ENCODE assay signal across 1 cellular context in the genomic region with DNA sequence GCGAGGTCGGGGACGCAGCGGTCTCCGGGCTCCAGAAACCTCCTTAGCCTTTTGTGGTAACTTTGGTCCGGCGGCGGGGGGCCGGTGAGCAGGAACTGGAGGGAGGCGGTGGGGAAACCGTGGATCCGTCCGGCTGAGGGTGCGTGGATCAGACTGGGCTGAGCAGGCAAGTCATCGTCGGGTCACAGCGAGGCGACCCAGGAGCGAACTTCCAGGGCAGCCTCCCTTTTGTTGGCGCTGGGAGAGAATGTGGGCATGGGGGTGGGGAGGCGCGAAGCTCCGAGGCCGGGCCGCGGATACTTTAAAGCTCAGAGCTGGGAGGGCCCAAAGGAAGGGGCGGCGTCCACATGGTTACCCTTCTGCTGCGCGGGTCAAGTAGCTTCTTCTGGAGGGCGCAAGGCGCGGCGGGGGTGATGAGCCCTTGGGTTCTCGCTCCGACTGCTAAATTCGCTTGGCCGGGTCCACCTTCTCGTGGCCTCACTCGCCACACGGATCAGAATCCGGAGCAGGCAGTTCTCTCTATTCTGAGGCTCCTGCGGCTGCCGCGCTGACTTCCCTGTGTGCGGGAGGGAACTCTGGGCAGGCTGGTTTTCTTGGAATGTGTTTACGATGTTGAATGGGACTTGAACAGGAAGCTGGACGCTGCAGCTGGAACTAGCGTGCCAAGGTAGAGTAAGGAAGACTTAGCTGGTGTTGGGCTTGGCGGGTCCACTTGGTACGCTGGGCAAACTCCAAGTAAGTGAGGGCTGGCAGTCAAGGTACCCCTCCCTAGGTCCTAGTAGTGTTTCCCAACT.
TF ChIP-seq lines count a peak whose summit lies in the region.

No MANE protein-coding gene starts in this region.

TF ChIP-seq in K562, 482 proteins besides CTCF, POLR2A, EP300 and RAD21 (continued from another document):
- no peak for TF ChIP-seq SMAD1 (IDR thresholded peaks at IDR 0.05; ENCODE audit: low read depth, low read length, partially characterized antibody)
- peak; percentile 33; the same call in 1 of the 2 replicates for TF ChIP-seq EP400 (IDR thresholded peaks at IDR 0.05)
- TF ChIP-seq, protein P1, sequence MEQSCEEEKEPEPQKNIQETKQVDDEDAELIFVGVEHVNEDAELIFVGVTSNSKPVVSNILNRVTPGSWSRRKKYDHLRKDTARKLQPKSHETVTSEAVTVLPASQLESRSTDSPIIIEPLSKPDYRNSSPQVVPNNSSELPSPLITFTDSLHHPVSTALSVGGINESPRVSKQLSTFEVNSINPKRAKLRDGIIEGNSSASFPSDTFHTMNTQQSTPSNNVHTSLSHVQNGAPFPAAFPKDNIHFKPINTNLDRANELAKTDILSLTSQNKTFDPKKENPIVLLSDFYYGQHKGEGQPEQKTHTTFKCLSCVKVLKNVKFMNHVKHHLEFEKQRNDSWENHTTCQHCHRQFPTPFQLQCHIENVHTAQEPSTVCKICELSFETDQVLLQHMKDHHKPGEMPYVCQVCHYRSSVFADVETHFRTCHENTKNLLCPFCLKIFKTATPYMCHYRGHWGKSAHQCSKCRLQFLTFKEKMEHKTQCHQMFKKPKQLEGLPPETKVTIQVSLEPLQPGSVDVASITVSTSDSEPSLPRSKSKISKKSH (CRISPR knock-in tag; IDR thresholded peaks at IDR 0.05): no peak
- no peak for TF ChIP-seq HDAC2 (IDR thresholded peaks at IDR 0.05)
- TF ChIP-seq, protein P2, sequence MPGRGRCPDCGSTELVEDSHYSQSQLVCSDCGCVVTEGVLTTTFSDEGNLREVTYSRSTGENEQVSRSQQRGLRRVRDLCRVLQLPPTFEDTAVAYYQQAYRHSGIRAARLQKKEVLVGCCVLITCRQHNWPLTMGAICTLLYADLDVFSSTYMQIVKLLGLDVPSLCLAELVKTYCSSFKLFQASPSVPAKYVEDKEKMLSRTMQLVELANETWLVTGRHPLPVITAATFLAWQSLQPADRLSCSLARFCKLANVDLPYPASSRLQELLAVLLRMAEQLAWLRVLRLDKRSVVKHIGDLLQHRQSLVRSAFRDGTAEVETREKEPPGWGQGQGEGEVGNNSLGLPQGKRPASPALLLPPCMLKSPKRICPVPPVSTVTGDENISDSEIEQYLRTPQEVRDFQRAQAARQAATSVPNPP (IDR thresholded peaks at IDR 0.05; ENCODE audit: borderline replicate concordance, insufficient read depth, insufficient read length): no peak
- no peak for TF ChIP-seq RNF2 (IDR thresholded peaks at IDR 0.05)
- TF ChIP-seq MAZ (CRISPR knock-in tag; conservative IDR thresholded peaks at IDR 0.05 in 1 of 2, IDR thresholded peaks at IDR 0.05 in 1 of 2): peak in 1 of 2 experiments; percentile 47; a peak in 1 of 4 replicates
- peak in 1 of 2 experiments; percentile 9; a peak in 1 of 4 replicates for TF ChIP-seq HDAC1 (IDR thresholded peaks at IDR 0.05)
- 0 out of 2 replicates have a peak, but pooled peaks have one; percentile 30 for TF ChIP-seq PML (IDR thresholded peaks at IDR 0.05; ENCODE audit: low read length)
- TF ChIP-seq SIN3B (IDR thresholded peaks at IDR 0.05; ENCODE audit: low read depth): no peak
- TF ChIP-seq KLF10 (CRISPR knock-in tag; IDR thresholded peaks at IDR 0.05): no peak
